1 cellular context compared by ENCODE assay signal in the genomic region with DNA sequence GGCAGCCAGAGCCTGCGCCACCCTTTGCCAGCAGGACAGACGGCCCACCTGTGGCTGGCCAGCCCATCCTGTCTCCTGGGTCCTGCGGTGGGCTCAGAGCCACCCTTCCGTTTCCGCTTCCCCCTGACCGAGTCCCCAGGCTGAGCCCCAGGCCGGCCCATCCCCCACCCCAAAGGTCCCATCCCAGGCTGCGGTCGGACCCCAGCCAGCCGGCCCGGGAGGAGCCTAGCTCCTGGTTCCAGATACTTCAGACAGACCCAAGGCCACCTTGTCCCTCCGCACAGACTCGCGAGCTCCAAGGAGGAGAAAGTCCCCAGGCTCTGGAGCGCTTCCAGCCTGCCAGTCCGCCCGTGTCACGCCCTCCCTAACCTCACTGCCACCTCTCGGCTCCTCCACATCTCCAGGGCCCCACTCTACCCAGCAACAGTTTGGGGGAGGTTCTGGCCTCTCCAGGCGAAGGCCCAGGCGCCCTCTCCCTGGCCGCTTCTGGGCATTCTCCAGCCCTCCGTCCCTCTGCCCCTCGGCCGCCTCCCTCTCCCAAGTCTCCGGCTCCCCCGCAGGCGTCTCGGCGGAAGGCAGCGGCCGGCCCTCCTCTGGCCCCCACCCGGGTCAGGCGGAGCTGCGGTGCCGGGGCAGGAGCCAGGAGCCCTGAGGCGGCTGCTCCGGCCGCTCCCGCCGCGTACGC.
TF ChIP-seq lines count a peak whose summit lies in the region.

No MANE protein-coding gene starts in this region.

TF ChIP-seq in WTC11, 78 proteins besides CTCF, POLR2A, EP300 and RAD21 (continued from another document):
- TF ChIP-seq, protein P1, sequence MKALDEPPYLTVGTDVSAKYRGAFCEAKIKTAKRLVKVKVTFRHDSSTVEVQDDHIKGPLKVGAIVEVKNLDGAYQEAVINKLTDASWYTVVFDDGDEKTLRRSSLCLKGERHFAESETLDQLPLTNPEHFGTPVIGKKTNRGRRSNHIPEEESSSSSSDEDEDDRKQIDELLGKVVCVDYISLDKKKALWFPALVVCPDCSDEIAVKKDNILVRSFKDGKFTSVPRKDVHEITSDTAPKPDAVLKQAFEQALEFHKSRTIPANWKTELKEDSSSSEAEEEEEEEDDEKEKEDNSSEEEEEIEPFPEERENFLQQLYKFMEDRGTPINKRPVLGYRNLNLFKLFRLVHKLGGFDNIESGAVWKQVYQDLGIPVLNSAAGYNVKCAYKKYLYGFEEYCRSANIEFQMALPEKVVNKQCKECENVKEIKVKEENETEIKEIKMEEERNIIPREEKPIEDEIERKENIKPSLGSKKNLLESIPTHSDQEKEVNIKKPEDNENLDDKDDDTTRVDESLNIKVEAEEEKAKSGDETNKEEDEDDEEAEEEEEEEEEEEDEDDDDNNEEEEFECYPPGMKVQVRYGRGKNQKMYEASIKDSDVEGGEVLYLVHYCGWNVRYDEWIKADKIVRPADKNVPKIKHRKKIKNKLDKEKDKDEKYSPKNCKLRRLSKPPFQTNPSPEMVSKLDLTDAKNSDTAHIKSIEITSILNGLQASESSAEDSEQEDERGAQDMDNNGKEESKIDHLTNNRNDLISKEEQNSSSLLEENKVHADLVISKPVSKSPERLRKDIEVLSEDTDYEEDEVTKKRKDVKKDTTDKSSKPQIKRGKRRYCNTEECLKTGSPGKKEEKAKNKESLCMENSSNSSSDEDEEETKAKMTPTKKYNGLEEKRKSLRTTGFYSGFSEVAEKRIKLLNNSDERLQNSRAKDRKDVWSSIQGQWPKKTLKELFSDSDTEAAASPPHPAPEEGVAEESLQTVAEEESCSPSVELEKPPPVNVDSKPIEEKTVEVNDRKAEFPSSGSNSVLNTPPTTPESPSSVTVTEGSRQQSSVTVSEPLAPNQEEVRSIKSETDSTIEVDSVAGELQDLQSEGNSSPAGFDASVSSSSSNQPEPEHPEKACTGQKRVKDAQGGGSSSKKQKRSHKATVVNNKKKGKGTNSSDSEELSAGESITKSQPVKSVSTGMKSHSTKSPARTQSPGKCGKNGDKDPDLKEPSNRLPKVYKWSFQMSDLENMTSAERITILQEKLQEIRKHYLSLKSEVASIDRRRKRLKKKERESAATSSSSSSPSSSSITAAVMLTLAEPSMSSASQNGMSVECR (CRISPR knock-in tag; IDR thresholded peaks at IDR 0.05; ENCODE audit: borderline replicate concordance), result no peak
- TF ChIP-seq NR2C2 (CRISPR knock-in tag; IDR thresholded peaks at IDR 0.05) (no peak), MYBL2 (CRISPR knock-in tag; IDR thresholded peaks at IDR 0.05) (peak; percentile 19; the same call in 1 of the 2 replicates), FOXK1 (CRISPR knock-in tag; IDR thresholded peaks at IDR 0.05) (no peak), FOXP1 (CRISPR knock-in tag; IDR thresholded peaks at IDR 0.05; ENCODE audit: borderline replicate concordance) (peak; percentile 54; the same call in 1 of the 2 replicates), ATF1 (CRISPR knock-in tag; IDR thresholded peaks at IDR 0.05) (no peak), GABPB1 (CRISPR knock-in tag; IDR thresholded peaks at IDR 0.05) (no peak), SMAD3 (CRISPR knock-in tag; IDR thresholded peaks at IDR 0.05; ENCODE audit: borderline replicate concordance) (peak; percentile 35; the same call in 1 of the 2 replicates), EMX1 (CRISPR knock-in tag; IDR thresholded peaks at IDR 0.05) (no peak), NFYB (CRISPR knock-in tag; conservative IDR thresholded peaks at IDR 0.05; ENCODE audit: low read depth) (no peak), CBFB (CRISPR knock-in tag; IDR thresholded peaks at IDR 0.05; ENCODE audit: low read depth) (no peak)
- TF ChIP-seq, protein P2, sequence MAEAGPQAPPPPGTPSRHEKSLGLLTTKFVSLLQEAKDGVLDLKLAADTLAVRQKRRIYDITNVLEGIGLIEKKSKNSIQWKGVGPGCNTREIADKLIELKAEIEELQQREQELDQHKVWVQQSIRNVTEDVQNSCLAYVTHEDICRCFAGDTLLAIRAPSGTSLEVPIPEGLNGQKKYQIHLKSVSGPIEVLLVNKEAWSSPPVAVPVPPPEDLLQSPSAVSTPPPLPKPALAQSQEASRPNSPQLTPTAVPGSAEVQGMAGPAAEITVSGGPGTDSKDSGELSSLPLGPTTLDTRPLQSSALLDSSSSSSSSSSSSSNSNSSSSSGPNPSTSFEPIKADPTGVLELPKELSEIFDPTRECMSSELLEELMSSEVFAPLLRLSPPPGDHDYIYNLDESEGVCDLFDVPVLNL (CRISPR knock-in tag; IDR thresholded peaks at IDR 0.05; ENCODE audit: borderline replicate concordance, low read depth), result no peak
- TF ChIP-seq, protein P3, sequence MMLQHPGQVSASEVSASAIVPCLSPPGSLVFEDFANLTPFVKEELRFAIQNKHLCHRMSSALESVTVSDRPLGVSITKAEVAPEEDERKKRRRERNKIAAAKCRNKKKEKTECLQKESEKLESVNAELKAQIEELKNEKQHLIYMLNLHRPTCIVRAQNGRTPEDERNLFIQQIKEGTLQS (CRISPR knock-in tag; conservative IDR thresholded peaks at IDR 0.05), result no peak
TF ChIP-seq in WTC11: peak in this region for 5.
